Comparison of ENCODE assay signal across 8 cellular contexts in genomic region chr1:43171312-43171875, GRCh38. TPM values are rescaled to one million over a fixed set of nuclear protein-coding genes. Genes with fewer than 3 reads are reported as not detected.
A peak's percentile ranks its signal among the peaks of the same experiment; 100 is the strongest.
DNase-seq lines count a peak whose midpoint lies in the region; ATAC-seq and TF ChIP-seq lines count a peak whose summit lies in the region.

No MANE protein-coding gene starts in this region.

- H3K9me2 ChIP-seq in OCI-LY1 (ENCODE audit: low read depth, low read length) = no peaks in the 10 kb centered on the region

- H3K36me3 ChIP-seq in OCI-LY1 (ENCODE audit: insufficient read depth, low read length) = peaks cover 43% of the 10 kb centered on the region

- peak overlapping the region; percentile 82 for H3K9ac ChIP-seq in OCI-LY1 (ENCODE audit: low read length)

- peaks cover 4% of the 10 kb centered on the region; the same call in 1 of the 2 replicates for H3K27me3 ChIP-seq in OCI-LY1 (ENCODE audit: insufficient read depth, low read length)

- TF ChIP-seq CTCF in OCI-LY1 (IDR thresholded peaks at IDR 0.05; ENCODE audit: low read length) = no peak
- TF ChIP-seq CTCF in epithelial cell of esophagus (IDR thresholded peaks at IDR 0.05; ENCODE audit: insufficient read depth, low read depth, low read length, missing control alignments) = no peak
- TF ChIP-seq CTCF in osteocyte (IDR thresholded peaks at IDR 0.05) = no peak

- peaks cover 30% of the 10 kb centered on the region for H3K36me3 Mint-ChIP-seq in osteocyte (ENCODE audit: unreplicated experiment)

- peaks cover 16% of the 10 kb centered on the region for H3K4me1 ChIP-seq in OCI-LY1 (ENCODE audit: insufficient read depth, low read length, severe bottlenecking)

- peak overlapping the region; percentile 93 for H3K4me2 ChIP-seq in OCI-LY1 (ENCODE audit: low read length)

- ATAC-seq in GM21367 (IDR thresholded peaks at IDR 0.05; ENCODE audit: unreplicated experiment) = peak; percentile 9
- ATAC-seq in HG02852 (IDR thresholded peaks at IDR 0.05; ENCODE audit: unreplicated experiment) = no peak

- DNase-seq in epithelial cell of esophagus (ENCODE audit: low read depth) (peak; percentile 5), osteocyte (ENCODE audit: extremely low spot score, unreplicated experiment) (no peak), NCI-H2081 treated with DMSO at 0.1 percent for 48 hours (lab: John Stamatoyannopoulos, UW) (no peak), NOMO-1 treated with dmso at 0.1 percent for 144 hours (lab: John Stamatoyannopoulos, UW; ENCODE audit: unreplicated experiment) (no peak), NCI-H1930 (lab: John Stamatoyannopoulos, UW) (no peak)

- H3K79me2 ChIP-seq in OCI-LY1 (ENCODE audit: insufficient read depth, low read length) = peaks cover 14% of the 10 kb centered on the region

- no peaks in the 10 kb centered on the region for H3K9me3 Mint-ChIP-seq in osteocyte (ENCODE audit: unreplicated experiment)

- peak overlapping the region; percentile 90 for H3K27ac Mint-ChIP-seq in osteocyte (ENCODE audit: unreplicated experiment)

- H4K20me1 ChIP-seq in OCI-LY1 (ENCODE audit: insufficient read depth, low read length) = no peaks in the 10 kb centered on the region

- no peaks in the 10 kb centered on the region for H3F3A ChIP-seq in OCI-LY1 (ENCODE audit: insufficient read depth, low read length)

- H3K4me3 Mint-ChIP-seq in osteocyte (ENCODE audit: unreplicated experiment) = peak overlapping the region; percentile 97

- H3K9me3 ChIP-seq in OCI-LY1 (ENCODE audit: low read length) = no peaks in the 10 kb centered on the region

- H3K4me3 ChIP-seq in OCI-LY1 (ENCODE audit: low read depth, low read length, poor library complexity, severe bottlenecking) (peak overlapping the region; percentile 90), epithelial cell of esophagus (ENCODE audit: low read length) (peak overlapping the region; percentile 95)

- no peak overlapping the region for H3K27ac ChIP-seq in OCI-LY1 (ENCODE audit: low read depth, low read length, poor library complexity, severe bottlenecking)

- H2AFZ ChIP-seq in OCI-LY1 (ENCODE audit: low read length) = no peak overlapping the region

- H3K4me1 Mint-ChIP-seq in osteocyte (ENCODE audit: unreplicated experiment) = peaks cover 21% of the 10 kb centered on the region

- no peaks in the 10 kb centered on the region for H3K27me3 Mint-ChIP-seq in osteocyte (ENCODE audit: unreplicated experiment)

RNA-seq across cellular contexts. Expression of gene EBNA1BP2, which starts 0.7 kb away (rescaled TPM):
- 38.3 and 42.8 TPM in 2 replicates for total RNA-seq in osteocyte

RNA-seq across cellular contexts. Expression of gene CFAP57, which starts 0.7 kb away (rescaled TPM):
- 0.24 TPM in 1 of 2 replicates, not detected in the other for total RNA-seq in osteocyte
